In the genomic region with DNA sequence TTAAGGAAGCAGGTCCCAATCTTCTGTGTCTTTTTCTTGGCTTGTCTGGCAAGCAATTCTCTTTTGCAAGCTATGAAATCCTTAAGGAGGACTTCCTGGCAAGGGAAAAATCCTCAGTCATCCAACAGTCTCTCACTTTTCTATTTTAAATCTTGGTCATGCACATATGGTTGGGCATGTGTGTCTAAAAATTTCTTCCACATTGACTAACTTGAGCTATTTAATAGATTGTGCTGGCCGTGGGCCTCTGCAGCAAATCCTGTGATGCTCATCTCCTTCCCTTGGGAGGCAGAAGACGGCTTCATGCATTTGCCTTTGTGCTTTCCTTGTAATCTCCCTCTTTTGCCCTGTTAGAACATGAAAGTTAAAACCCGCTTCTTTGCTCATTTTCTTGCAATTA, we compare ENCODE assay signal across 16 cellular contexts.
DNase-seq lines count a peak whose midpoint lies in the region; ATAC-seq and TF ChIP-seq lines count a peak whose summit lies in the region.
"Had no signal": no experiment of that assay in that cellular context is flagged by ENCODE, and none has a peak within 500 bp of the region (broad histone marks: within the 10 kb centered on the region; RNA-seq: fewer than 3 reads in every experiment).

No MANE protein-coding gene starts in this region.

- H3K4me3 Mint-ChIP-seq in brain = peak overlapping the region in 1 of 5 experiments; percentile 10
- H3K4me3 Mint-ChIP-seq: CD4-positive, alpha-beta memory T cell; GM23338; HFFc6 had no signal

- H3K27me3 ChIP-seq in right cardiac atrium (ENCODE audit: control insufficient read depth, insufficient read depth) = no peaks in the 10 kb centered on the region

- ATAC-seq in right cardiac atrium = no peak
- no peak for ATAC-seq in GM21825 (IDR thresholded peaks at IDR 0.05; ENCODE audit: unreplicated experiment)
- ATAC-seq: GM12878, GM23338 had no signal

- no peaks in the 10 kb centered on the region for H3K4me1 ChIP-seq in right cardiac atrium (ENCODE audit: control insufficient read depth, insufficient read depth, low read length)
- H3K4me1 ChIP-seq: Caco-2, HAP-1 had no signal

- H3K27ac ChIP-seq in right cardiac atrium (ENCODE audit: low read length) = no peak overlapping the region

- no peak for TF ChIP-seq CTCF in brain (conservative IDR thresholded peaks at IDR 0.05)

- intact Hi-C loops in posterior cingulate gyrus (cut with DNase I) (no loop called here), right cardiac atrium (cut with DNase I) (no loop called here)

- H3K9me3 ChIP-seq in right cardiac atrium (ENCODE audit: control insufficient read depth, low read length) = no peaks in the 10 kb centered on the region
- H3K9me3 ChIP-seq: Caco-2, HAP-1 had no signal

- H3K36me3 Mint-ChIP-seq in brain = no peaks in the 10 kb centered on the region
- H3K36me3 Mint-ChIP-seq: CD4-positive, alpha-beta memory T cell had no signal

- peaks cover 3% of the 10 kb centered on the region for H3K27me3 Mint-ChIP-seq in brain
- H3K27me3 Mint-ChIP-seq: CD4-positive, alpha-beta memory T cell had no signal

- H3K4me1 Mint-ChIP-seq in brain = peaks cover 13% of the 10 kb centered on the region
- H3K4me1 Mint-ChIP-seq: CD4-positive, alpha-beta memory T cell had no signal

- peak; percentile 72 for DNase-seq in inferior parietal cortex (ENCODE audit: extremely low spot score)
- DNase-seq in posterior cingulate gyrus = peak in 7 of 10 donors; percentile 11 to 87 (median 58)
- DNase-seq in right cardiac atrium = no peak
- DNase-seq in cerebellum (ENCODE audit: low spot score) = no peak
- DNase-seq: C1 segment of cervical spinal cord; Caco-2; CD4-positive, alpha-beta memory T cell; DMS153; DND-41; GDM1; HFFc6 had no signal

- 43% methylated on average over 3 of the region's 3 CpGs for WGBS in right cardiac atrium

- H3K4me3 ChIP-seq in right cardiac atrium (ENCODE audit: low read length) = no peak overlapping the region
- H3K4me3 ChIP-seq: GM12878, GM23338, HAP-1 had no signal

- H3K9me3 Mint-ChIP-seq in brain = no peaks in the 10 kb centered on the region
- H3K9me3 Mint-ChIP-seq: GM23338, HFFc6 had no signal

- H3K27ac Mint-ChIP-seq in brain = peak overlapping the region in 3 of 5 experiments; percentile 13 to 94 (median 82)
- H3K27ac Mint-ChIP-seq: CD4-positive, alpha-beta memory T cell; HFFc6 had no signal

Comparison
In these comparisons a context has a peak if more than half of its experiments do, and no peak if none do; other contexts are left out.
1. DNase-seq: peak in inferior parietal cortex (single experiment) and posterior cingulate gyrus (7 of 10); none in right cardiac atrium (0 of 3) and cerebellum (single experiment).